In the genomic region with DNA sequence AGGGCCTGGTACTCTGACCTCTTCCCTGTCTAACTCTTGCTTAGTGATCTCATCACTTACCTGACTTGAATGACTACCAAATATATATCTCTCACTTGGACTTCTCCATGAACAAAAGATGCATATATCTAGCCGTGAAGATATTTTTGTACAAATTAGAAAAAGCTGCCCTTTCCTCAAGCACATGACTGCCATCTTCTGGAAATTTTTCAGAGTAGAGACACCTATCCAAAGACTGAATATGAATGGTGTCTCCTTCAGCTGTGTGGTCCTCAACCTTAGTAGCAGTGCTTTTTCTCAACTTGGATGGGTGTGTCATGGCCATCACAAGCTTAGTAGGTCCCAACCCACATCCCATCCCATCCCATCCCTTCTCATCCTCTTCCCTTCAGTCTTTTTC, we compare ENCODE assay signal across 9 cellular contexts.
DNase-seq lines count a peak whose midpoint lies in the region; ATAC-seq and TF ChIP-seq lines count a peak whose summit lies in the region.
"Had no signal": no experiment of that assay in that cellular context is flagged by ENCODE, and none has a peak within 500 bp of the region (broad histone marks: within the 10 kb centered on the region; RNA-seq: fewer than 3 reads in every experiment).

No MANE protein-coding gene starts in this region.

- no peak for TF ChIP-seq EP300 in esophagus muscularis mucosa (IDR thresholded peaks at IDR 0.05)

- H3K9me3 ChIP-seq in WERI-Rb-1 (ENCODE audit: severe bottlenecking): no peaks in the 10 kb centered on the region
- no peaks in the 10 kb centered on the region for H3K9me3 ChIP-seq in esophagus muscularis mucosa

- intact Hi-C loops in left colon (cut with DNase I, micrococcal nuclease) (loop anchor here (10.0 kb wide), 2 partner anchors 179 to 339 kb away; no protein-coding TSS in a partner anchor), esophagus muscularis mucosa (cut with DNase I) (no loop called here)

- H3K27me3 ChIP-seq in WERI-Rb-1 (ENCODE audit: insufficient read depth, low read depth, severe bottlenecking) (no peaks in the 10 kb centered on the region), esophagus muscularis mucosa (no peaks in the 10 kb centered on the region)

- ATAC-seq in left colon (peak; percentile 68), HG02852 (IDR thresholded peaks at IDR 0.05; ENCODE audit: unreplicated experiment) (no peak), GM19324 (IDR thresholded peaks at IDR 0.05; ENCODE audit: low FRiP score, unreplicated experiment) (no peak)

- H3K4me1 ChIP-seq in esophagus muscularis mucosa: peaks cover 0 to 7% (median 3%) of the 10 kb centered on the region in 4 donors

- no peak overlapping the region for H3K4me3 ChIP-seq in AG10803 (ENCODE audit: low read length)
- H3K4me3 ChIP-seq in WERI-Rb-1 (ENCODE audit: low read depth, low read length): no peak overlapping the region
- H3K4me3 ChIP-seq in esophagus muscularis mucosa: no peak overlapping the region

- peak; percentile 57 for DNase-seq in AG10803 (ENCODE audit: low read depth)
- DNase-seq in H4 (ENCODE audit: low spot score): peak; percentile 11
- no peak for DNase-seq in WERI-Rb-1
- no peak for DNase-seq in left colon
- DNase-seq in esophagus muscularis mucosa (ENCODE audit: extremely low spot score): no peak
- no peak for DNase-seq in activated naive CD4-positive, alpha-beta T cell (lab: John Stamatoyannopoulos, UW)
- DNase-seq: stimulated activated CD4-positive, alpha-beta T cell treated with anti-CD3 and anti-CD28 coated beads, Interleukin-4, amount 100 ng/mL, for 24 hours had no signal

- H3K27ac ChIP-seq in WERI-Rb-1 (no peak overlapping the region), esophagus muscularis mucosa (replicated peaks in 1 of 4) (no peak overlapping the region)

- 57% methylated on average over 1 of the region's 1 CpG for WGBS in esophagus muscularis mucosa

- no peaks in the 10 kb centered on the region for H3K36me3 ChIP-seq in WERI-Rb-1
- H3K36me3 ChIP-seq in esophagus muscularis mucosa: no peaks in the 10 kb centered on the region

- no peak for TF ChIP-seq POLR2A in esophagus muscularis mucosa (IDR thresholded peaks at IDR 0.05; ENCODE audit: low read depth)

- peak; percentile 71 for TF ChIP-seq CTCF in AG10803 (conservative IDR thresholded peaks at IDR 0.05; ENCODE audit: low read length)
- peak; percentile 41 for TF ChIP-seq CTCF in WERI-Rb-1 (IDR thresholded peaks at IDR 0.05; ENCODE audit: low read depth, low read length)
- TF ChIP-seq CTCF in esophagus muscularis mucosa (IDR thresholded peaks at IDR 0.05): peak in 1 of 3 experiments; percentile 18

Comparison
In these comparisons a context has a peak if more than half of its experiments do, and no peak if none do; other contexts are left out.
1. DNase-seq: peak in AG10803 (single experiment) and H4 (single experiment); none in WERI-Rb-1 (single experiment), left colon (0 of 2), esophagus muscularis mucosa (single experiment) and activated naive CD4-positive, alpha-beta T cell (0 of 4).